In the genomic region with DNA sequence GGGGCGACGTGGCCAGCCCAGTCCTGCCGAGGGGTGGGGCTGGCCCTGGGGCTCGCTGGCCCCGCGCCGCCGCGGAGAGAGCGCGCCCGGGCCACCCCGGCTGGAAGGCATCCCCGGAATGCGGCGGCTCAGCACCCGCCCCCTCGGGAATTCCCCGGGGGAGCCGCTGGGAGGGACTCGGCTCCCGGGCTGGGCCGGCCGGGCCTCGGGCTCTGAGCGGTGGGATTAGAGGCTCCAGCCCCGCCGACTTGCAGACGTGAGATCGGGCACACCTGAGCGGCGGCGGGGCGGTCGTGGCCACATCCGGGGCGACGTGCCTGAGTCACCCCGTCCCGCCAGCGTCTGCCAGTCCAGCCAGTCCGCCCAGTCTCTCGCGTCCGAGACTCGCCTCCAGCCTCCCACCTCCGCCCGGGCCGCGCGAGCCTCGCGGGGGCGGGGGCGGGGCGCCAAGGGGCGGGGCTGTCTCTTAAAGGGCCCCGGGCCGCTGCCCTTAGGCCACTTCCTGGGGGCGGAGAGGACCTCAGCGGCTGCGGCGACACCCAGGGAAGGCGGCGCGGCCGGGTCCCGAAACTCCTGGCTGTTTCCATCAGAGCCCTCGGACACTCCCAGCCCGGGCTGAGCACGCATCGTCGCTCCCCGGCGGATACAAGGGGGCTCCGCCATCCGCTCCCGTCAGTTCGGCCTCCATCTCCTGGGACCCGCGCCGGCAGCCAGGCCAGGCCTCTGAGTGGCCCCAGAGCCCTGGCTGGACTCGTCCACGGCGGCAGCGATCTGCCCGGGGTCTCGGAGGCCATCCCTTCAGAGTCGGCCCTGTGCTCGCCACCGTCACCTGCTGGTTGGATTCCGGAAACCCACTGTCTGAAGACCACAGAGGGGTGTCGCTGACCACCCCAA, we compare ENCODE assay signal across 1 cellular context.
TF ChIP-seq lines count a peak whose summit lies in the region.

A gene (plus strand): TSS at position 498 of the 894 bp plus-strand sequence.

TF ChIP-seq in HepG2, 621 proteins besides CTCF, POLR2A, EP300 and RAD21 (continued from another document and continues in another):
- peak; percentile 57; the same call in 1 of the 2 replicates for TF ChIP-seq ZNF556 (CRISPR knock-in tag; IDR thresholded peaks at IDR 0.05; ENCODE audit: borderline replicate concordance)
- TF ChIP-seq NR2F6 (IDR thresholded peaks at IDR 0.05): no peak
- TF ChIP-seq NR2F6 (CRISPR knock-in tag; IDR thresholded peaks at IDR 0.05): 0 out of 2 replicates have a peak, but pooled peaks have one; percentile 11
- no peak; the same call in 1 of the 2 replicates for TF ChIP-seq MEIS2 (CRISPR knock-in tag; IDR thresholded peaks at IDR 0.05)
- TF ChIP-seq SETDB1 (CRISPR knock-in tag; IDR thresholded peaks at IDR 0.05; ENCODE audit: borderline replicate concordance): no peak
- no peak for TF ChIP-seq HNF4A (CRISPR knock-in tag; IDR thresholded peaks at IDR 0.05)
- no peak for TF ChIP-seq LCORL (IDR thresholded peaks at IDR 0.05)
- peak; percentile 58 for TF ChIP-seq LCORL (CRISPR knock-in tag; IDR thresholded peaks at IDR 0.05)
- TF ChIP-seq, protein P1, sequence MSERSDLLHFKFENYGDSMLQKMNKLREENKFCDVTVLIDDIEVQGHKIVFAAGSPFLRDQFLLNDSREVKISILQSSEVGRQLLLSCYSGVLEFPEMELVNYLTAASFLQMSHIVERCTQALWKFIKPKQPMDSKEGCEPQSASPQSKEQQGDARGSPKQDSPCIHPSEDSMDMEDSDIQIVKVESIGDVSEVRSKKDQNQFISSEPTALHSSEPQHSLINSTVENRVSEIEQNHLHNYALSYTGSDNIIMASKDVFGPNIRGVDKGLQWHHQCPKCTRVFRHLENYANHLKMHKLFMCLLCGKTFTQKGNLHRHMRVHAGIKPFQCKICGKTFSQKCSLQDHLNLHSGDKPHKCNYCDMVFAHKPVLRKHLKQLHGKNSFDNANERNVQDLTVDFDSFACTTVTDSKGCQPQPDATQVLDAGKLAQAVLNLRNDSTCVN (CRISPR knock-in tag; IDR thresholded peaks at IDR 0.05; ENCODE audit: borderline replicate concordance): no peak
- no peak for TF ChIP-seq ELF3 (CRISPR knock-in tag; IDR thresholded peaks at IDR 0.05)
- TF ChIP-seq ZNF569 (CRISPR knock-in tag; IDR thresholded peaks at IDR 0.05; ENCODE audit: borderline replicate concordance): no peak
- no peak for TF ChIP-seq NFRKB (IDR thresholded peaks at IDR 0.05)
- TF ChIP-seq ZFAT (CRISPR knock-in tag; conservative IDR thresholded peaks at IDR 0.05): no peak
- peak; percentile 74; the same call in 1 of the 2 replicates for TF ChIP-seq SALL2 (CRISPR knock-in tag; IDR thresholded peaks at IDR 0.05)
- no peak for TF ChIP-seq ARNT (IDR thresholded peaks at IDR 0.05)
- TF ChIP-seq AGO1 (IDR thresholded peaks at IDR 0.05; ENCODE audit: low read depth, low read length, poor library complexity, severe bottlenecking): no peak
- TF ChIP-seq GLI4 (CRISPR knock-in tag; IDR thresholded peaks at IDR 0.05; ENCODE audit: borderline replicate concordance): no peak
- TF ChIP-seq XBP1 (CRISPR knock-in tag; IDR thresholded peaks at IDR 0.05): no peak
- peak; percentile 48; the same call in 1 of the 2 replicates for TF ChIP-seq ZNF143 (CRISPR knock-in tag; IDR thresholded peaks at IDR 0.05)
- TF ChIP-seq ZNF670 (CRISPR knock-in tag; IDR thresholded peaks at IDR 0.05; ENCODE audit: borderline replicate concordance): no peak; the same call in 1 of the 2 replicates
- no peak for TF ChIP-seq JUNB (CRISPR knock-in tag; IDR thresholded peaks at IDR 0.05; ENCODE audit: borderline replicate concordance)
- no peak for TF ChIP-seq WIZ (CRISPR knock-in tag; IDR thresholded peaks at IDR 0.05)
- TF ChIP-seq, protein P2, sequence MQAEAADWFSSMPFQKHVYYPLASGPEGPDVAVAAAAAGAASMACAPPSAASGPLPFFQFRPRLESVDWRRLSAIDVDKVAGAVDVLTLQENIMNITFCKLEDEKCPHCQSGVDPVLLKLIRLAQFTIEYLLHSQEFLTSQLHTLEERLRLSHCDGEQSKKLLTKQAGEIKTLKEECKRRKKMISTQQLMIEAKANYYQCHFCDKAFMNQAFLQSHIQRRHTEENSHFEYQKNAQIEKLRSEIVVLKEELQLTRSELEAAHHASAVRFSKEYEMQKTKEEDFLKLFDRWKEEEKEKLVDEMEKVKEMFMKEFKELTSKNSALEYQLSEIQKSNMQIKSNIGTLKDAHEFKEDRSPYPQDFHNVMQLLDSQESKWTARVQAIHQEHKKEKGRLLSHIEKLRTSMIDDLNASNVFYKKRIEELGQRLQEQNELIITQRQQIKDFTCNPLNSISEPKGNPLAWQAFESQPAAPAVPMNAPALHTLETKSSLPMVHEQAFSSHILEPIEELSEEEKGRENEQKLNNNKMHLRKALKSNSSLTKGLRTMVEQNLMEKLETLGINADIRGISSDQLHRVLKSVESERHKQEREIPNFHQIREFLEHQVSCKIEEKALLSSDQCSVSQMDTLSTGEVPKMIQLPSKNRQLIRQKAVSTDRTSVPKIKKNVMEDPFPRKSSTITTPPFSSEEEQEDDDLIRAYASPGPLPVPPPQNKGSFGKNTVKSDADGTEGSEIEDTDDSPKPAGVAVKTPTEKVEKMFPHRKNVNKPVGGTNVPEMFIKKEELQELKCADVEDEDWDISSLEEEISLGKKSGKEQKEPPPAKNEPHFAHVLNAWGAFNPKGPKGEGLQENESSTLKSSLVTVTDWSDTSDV (CRISPR knock-in tag; IDR thresholded peaks at IDR 0.05): no peak
- peak; percentile 79; the same call in 1 of the 2 replicates for TF ChIP-seq ZFP90 (CRISPR knock-in tag; IDR thresholded peaks at IDR 0.05; ENCODE audit: borderline replicate concordance)
- peak; percentile 79 for TF ChIP-seq ZNF776 (CRISPR knock-in tag; IDR thresholded peaks at IDR 0.05)
- TF ChIP-seq ZNF615 (CRISPR knock-in tag; IDR thresholded peaks at IDR 0.05; ENCODE audit: borderline replicate concordance): no peak
- peak; percentile 11; the same call in 1 of the 2 replicates for TF ChIP-seq NR2F2 (IDR thresholded peaks at IDR 0.05; ENCODE audit: borderline replicate concordance, low read depth)
- TF ChIP-seq FOXM1 (CRISPR knock-in tag; IDR thresholded peaks at IDR 0.05): no peak
- TF ChIP-seq ZNF383 (CRISPR knock-in tag; IDR thresholded peaks at IDR 0.05; ENCODE audit: borderline replicate concordance): no peak
- TF ChIP-seq HOXA3 (CRISPR knock-in tag; IDR thresholded peaks at IDR 0.05): peak; percentile 15; the same call in 1 of the 2 replicates
- TF ChIP-seq, protein P3, sequence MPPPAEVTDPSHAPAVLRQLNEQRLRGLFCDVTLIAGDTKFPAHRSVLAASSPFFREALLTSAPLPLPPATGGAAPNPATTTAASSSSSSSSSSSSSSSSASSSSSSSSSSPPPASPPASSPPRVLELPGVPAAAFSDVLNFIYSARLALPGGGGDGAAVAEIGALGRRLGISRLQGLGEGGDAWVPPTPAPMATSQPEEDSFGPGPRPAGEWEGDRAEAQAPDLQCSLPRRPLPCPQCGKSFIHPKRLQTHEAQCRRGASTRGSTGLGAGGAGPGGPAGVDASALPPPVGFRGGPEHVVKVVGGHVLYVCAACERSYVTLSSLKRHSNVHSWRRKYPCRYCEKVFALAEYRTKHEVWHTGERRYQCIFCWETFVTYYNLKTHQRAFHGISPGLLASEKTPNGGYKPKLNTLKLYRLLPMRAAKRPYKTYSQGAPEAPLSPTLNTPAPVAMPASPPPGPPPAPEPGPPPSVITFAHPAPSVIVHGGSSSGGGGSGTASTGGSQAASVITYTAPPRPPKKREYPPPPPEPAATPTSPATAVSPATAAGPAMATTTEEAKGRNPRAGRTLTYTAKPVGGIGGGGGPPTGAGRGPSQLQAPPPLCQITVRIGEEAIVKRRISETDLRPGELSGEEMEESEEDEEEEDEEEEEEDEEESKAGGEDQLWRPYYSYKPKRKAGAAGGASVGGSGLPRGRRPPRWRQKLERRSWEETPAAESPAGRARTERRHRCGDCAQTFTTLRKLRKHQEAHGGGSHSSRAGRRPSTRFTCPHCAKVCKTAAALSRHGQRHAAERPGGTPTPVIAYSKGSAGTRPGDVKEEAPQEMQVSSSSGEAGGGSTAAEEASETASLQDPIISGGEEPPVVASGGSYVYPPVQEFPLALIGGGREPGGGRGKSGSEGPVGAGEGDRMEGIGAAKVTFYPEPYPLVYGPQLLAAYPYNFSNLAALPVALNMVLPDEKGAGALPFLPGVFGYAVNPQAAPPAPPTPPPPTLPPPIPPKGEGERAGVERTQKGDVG (CRISPR knock-in tag; IDR thresholded peaks at IDR 0.05; ENCODE audit: borderline replicate concordance): 0 out of 2 replicates have a peak, but pooled peaks have one; percentile 18
- no peak for TF ChIP-seq CEBPB (IDR thresholded peaks at IDR 0.05; ENCODE audit: borderline replicate concordance, low read depth, low read length)
- TF ChIP-seq, protein P4, sequence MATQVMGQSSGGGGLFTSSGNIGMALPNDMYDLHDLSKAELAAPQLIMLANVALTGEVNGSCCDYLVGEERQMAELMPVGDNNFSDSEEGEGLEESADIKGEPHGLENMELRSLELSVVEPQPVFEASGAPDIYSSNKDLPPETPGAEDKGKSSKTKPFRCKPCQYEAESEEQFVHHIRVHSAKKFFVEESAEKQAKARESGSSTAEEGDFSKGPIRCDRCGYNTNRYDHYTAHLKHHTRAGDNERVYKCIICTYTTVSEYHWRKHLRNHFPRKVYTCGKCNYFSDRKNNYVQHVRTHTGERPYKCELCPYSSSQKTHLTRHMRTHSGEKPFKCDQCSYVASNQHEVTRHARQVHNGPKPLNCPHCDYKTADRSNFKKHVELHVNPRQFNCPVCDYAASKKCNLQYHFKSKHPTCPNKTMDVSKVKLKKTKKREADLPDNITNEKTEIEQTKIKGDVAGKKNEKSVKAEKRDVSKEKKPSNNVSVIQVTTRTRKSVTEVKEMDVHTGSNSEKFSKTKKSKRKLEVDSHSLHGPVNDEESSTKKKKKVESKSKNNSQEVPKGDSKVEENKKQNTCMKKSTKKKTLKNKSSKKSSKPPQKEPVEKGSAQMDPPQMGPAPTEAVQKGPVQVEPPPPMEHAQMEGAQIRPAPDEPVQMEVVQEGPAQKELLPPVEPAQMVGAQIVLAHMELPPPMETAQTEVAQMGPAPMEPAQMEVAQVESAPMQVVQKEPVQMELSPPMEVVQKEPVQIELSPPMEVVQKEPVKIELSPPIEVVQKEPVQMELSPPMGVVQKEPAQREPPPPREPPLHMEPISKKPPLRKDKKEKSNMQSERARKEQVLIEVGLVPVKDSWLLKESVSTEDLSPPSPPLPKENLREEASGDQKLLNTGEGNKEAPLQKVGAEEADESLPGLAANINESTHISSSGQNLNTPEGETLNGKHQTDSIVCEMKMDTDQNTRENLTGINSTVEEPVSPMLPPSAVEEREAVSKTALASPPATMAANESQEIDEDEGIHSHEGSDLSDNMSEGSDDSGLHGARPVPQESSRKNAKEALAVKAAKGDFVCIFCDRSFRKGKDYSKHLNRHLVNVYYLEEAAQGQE (IDR thresholded peaks at IDR 0.05; ENCODE audit: borderline replicate concordance in 1 of 2, low read depth in 1 of 2, low read length in 2 of 2): no peak; a peak in 1 of 4 replicates
- TF ChIP-seq ZNF180 (CRISPR knock-in tag; IDR thresholded peaks at IDR 0.05; ENCODE audit: borderline replicate concordance, low read depth): no peak
- peak; percentile 26; the same call in 1 of the 2 replicates for TF ChIP-seq ZNF564 (CRISPR knock-in tag; IDR thresholded peaks at IDR 0.05)
- TF ChIP-seq, protein P5, sequence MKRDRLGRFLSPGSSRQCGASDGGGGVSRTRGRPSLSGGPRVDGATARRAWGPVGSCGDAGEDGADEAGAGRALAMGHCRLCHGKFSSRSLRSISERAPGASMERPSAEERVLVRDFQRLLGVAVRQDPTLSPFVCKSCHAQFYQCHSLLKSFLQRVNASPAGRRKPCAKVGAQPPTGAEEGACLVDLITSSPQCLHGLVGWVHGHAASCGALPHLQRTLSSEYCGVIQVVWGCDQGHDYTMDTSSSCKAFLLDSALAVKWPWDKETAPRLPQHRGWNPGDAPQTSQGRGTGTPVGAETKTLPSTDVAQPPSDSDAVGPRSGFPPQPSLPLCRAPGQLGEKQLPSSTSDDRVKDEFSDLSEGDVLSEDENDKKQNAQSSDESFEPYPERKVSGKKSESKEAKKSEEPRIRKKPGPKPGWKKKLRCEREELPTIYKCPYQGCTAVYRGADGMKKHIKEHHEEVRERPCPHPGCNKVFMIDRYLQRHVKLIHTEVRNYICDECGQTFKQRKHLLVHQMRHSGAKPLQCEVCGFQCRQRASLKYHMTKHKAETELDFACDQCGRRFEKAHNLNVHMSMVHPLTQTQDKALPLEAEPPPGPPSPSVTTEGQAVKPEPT (CRISPR knock-in tag; IDR thresholded peaks at IDR 0.05; ENCODE audit: low read depth): no peak
- TF ChIP-seq, protein P6, sequence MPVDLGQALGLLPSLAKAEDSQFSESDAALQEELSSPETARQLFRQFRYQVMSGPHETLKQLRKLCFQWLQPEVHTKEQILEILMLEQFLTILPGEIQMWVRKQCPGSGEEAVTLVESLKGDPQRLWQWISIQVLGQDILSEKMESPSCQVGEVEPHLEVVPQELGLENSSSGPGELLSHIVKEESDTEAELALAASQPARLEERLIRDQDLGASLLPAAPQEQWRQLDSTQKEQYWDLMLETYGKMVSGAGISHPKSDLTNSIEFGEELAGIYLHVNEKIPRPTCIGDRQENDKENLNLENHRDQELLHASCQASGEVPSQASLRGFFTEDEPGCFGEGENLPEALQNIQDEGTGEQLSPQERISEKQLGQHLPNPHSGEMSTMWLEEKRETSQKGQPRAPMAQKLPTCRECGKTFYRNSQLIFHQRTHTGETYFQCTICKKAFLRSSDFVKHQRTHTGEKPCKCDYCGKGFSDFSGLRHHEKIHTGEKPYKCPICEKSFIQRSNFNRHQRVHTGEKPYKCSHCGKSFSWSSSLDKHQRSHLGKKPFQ (CRISPR knock-in tag; IDR thresholded peaks at IDR 0.05; ENCODE audit: insufficient replicate concordance): peak; percentile 80
- TF ChIP-seq XRCC5 (optimal IDR thresholded peaks at IDR 0.05; ENCODE audit: low read length): no peak
- TF ChIP-seq, protein P7, sequence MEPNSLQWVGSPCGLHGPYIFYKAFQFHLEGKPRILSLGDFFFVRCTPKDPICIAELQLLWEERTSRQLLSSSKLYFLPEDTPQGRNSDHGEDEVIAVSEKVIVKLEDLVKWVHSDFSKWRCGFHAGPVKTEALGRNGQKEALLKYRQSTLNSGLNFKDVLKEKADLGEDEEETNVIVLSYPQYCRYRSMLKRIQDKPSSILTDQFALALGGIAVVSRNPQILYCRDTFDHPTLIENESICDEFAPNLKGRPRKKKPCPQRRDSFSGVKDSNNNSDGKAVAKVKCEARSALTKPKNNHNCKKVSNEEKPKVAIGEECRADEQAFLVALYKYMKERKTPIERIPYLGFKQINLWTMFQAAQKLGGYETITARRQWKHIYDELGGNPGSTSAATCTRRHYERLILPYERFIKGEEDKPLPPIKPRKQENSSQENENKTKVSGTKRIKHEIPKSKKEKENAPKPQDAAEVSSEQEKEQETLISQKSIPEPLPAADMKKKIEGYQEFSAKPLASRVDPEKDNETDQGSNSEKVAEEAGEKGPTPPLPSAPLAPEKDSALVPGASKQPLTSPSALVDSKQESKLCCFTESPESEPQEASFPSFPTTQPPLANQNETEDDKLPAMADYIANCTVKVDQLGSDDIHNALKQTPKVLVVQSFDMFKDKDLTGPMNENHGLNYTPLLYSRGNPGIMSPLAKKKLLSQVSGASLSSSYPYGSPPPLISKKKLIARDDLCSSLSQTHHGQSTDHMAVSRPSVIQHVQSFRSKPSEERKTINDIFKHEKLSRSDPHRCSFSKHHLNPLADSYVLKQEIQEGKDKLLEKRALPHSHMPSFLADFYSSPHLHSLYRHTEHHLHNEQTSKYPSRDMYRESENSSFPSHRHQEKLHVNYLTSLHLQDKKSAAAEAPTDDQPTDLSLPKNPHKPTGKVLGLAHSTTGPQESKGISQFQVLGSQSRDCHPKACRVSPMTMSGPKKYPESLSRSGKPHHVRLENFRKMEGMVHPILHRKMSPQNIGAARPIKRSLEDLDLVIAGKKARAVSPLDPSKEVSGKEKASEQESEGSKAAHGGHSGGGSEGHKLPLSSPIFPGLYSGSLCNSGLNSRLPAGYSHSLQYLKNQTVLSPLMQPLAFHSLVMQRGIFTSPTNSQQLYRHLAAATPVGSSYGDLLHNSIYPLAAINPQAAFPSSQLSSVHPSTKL (CRISPR knock-in tag; IDR thresholded peaks at IDR 0.05): no peak
- TF ChIP-seq ZNF136 (CRISPR knock-in tag; IDR thresholded peaks at IDR 0.05; ENCODE audit: low read depth): no peak
- peak; percentile 51; the same call in 1 of the 2 replicates for TF ChIP-seq ZNF263 (CRISPR knock-in tag; IDR thresholded peaks at IDR 0.05)
